In genomic region chr7:1941464-1942025, GRCh38 we compare ENCODE assay signal across 18 cellular contexts.
A peak's percentile ranks its signal among the peaks of the same experiment; 100 is the strongest.
DNase-seq lines count a peak whose midpoint lies in the region; ATAC-seq and TF ChIP-seq lines count a peak whose summit lies in the region.
"Had no signal": no experiment of that assay in that cellular context is flagged by ENCODE, and none has a peak within 500 bp of the region (broad histone marks: within the 10 kb centered on the region; RNA-seq: fewer than 3 reads in every experiment).

No MANE protein-coding gene starts in this region.

- no peak for DNase-seq in activated CD8-positive, alpha-beta T cell treated with anti-CD3 and anti-CD28 coated beads, Interleukin-2, amount 10 ng/mL, durations not matched to agents 7 days and 5 days
- no peak for DNase-seq in activated CD8-positive, alpha-beta T cell treated with anti-CD3 and anti-CD28 coated beads for 36 hours
- DNase-seq in left ventricle myocardium inferior, result peak; percentile 14
- DNase-seq in spleen, result peak; percentile 82
- DNase-seq in progenitor cell of endocrine pancreas (ENCODE audit: low spot score, unreplicated experiment), result no peak
- DNase-seq: activated CD4-positive, alpha-beta T cell treated with anti-CD3 and anti-CD28 coated beads, Interleukin-2, amount 50 U/mL, for 1 hour; NCI-H146; NCI-H510A treated with DMSO at 0.1 percent for 48 hours; occipital lobe; T-helper 9 cell; uterus had no signal

- TF ChIP-seq POLR2A in spleen (IDR thresholded peaks at IDR 0.05), result no peak

- intact Hi-C loops in activated CD8-positive, alpha-beta T cell treated with anti-CD3 and anti-CD28 coated beads for 36 hours (cut with micrococcal nuclease), result no loop called here
- intact Hi-C loops in left ventricle myocardium inferior (cut with micrococcal nuclease), result no loop called here
- intact Hi-C loops in spleen (cut with DNase I; ENCODE audit: low total_unique reads), result no loop called here

- H3K27me3 ChIP-seq in left ventricle myocardium inferior (ENCODE audit: low read depth), result no peaks in the 10 kb centered on the region
- H3K27me3 ChIP-seq in spleen (replicated peaks in 1 of 7), result no peaks in the 10 kb centered on the region
- H3K27me3 ChIP-seq: uterus had no signal

- WGBS in spleen, 5 donors, result 69 to 84% (median 79%) methylated on average over 20 to 25 of the region's 25 CpGs

- H3K36me3 Mint-ChIP-seq in activated CD8-positive, alpha-beta T cell treated with anti-CD3 and anti-CD28 coated beads, Interleukin-2, amount 10 ng/mL, durations not matched to agents 7 days and 5 days (ENCODE audit: low read depth), result peaks cover 21% of the 10 kb centered on the region
- peaks cover 5% of the 10 kb centered on the region for H3K36me3 Mint-ChIP-seq in activated CD8-positive, alpha-beta T cell treated with anti-CD3 and anti-CD28 coated beads for 36 hours (ENCODE audit: low read depth)
- peaks cover 3% of the 10 kb centered on the region for H3K36me3 Mint-ChIP-seq in IgD-negative memory B cell
- H3K36me3 Mint-ChIP-seq in progenitor cell of endocrine pancreas (ENCODE audit: insufficient read depth), result peaks cover 8% of the 10 kb centered on the region

- H3K9me3 ChIP-seq in left ventricle myocardium inferior (replicated peaks) (no peaks in the 10 kb centered on the region), spleen (no peaks in the 10 kb centered on the region)
- H3K9me3 ChIP-seq: uterus had no signal

- peaks cover 5% of the 10 kb centered on the region for H3K27me3 Mint-ChIP-seq in activated CD8-positive, alpha-beta T cell treated with anti-CD3 and anti-CD28 coated beads, Interleukin-2, amount 10 ng/mL, durations not matched to agents 7 days and 5 days (ENCODE audit: low read depth)
- no peaks in the 10 kb centered on the region for H3K27me3 Mint-ChIP-seq in activated CD8-positive, alpha-beta T cell treated with anti-CD3 and anti-CD28 coated beads for 36 hours
- no peaks in the 10 kb centered on the region for H3K27me3 Mint-ChIP-seq in IgD-negative memory B cell
- H3K27me3 Mint-ChIP-seq in progenitor cell of endocrine pancreas, result no peaks in the 10 kb centered on the region
- H3K27me3 Mint-ChIP-seq: stimulated activated naive CD8-positive, alpha-beta T cell treated with anti-CD3 and anti-CD28 coated beads, Interleukin-15, Interleukin-2, amounts not matched to agents 100 ng/mL and 50 ng/mL, for 24 hours had no signal

- CTCF ChIA-PET in activated CD8-positive, alpha-beta T cell treated with anti-CD3 and anti-CD28 coated beads, Interleukin-2, amount 10 ng/mL, durations not matched to agents 7 days and 5 days (lab: Charles Lee), result no interaction called here
- CTCF ChIA-PET in activated CD8-positive, alpha-beta T cell treated with anti-CD3 and anti-CD28 coated beads for 36 hours (lab: Charles Lee), result no interaction called here

- no peak overlapping the region for H3K4me3 ChIP-seq in left ventricle myocardium inferior
- no peak overlapping the region for H3K4me3 ChIP-seq in spleen
- H3K4me3 ChIP-seq: K562, lung, uterus had no signal

- peaks cover 1% of the 10 kb centered on the region for H3K36me3 ChIP-seq in left ventricle myocardium inferior
- peaks cover 0 to 20% (median 2%) of the 10 kb centered on the region in 6 donors for H3K36me3 ChIP-seq in spleen
- H3K36me3 ChIP-seq: uterus had no signal

- no peak for TF ChIP-seq CTCF in activated CD8-positive, alpha-beta T cell treated with anti-CD3 and anti-CD28 coated beads for 36 hours (IDR thresholded peaks at IDR 0.05)
- TF ChIP-seq CTCF in left ventricle myocardium inferior (IDR thresholded peaks at IDR 0.05; ENCODE audit: borderline replicate concordance) (no peak), spleen (IDR thresholded peaks at IDR 0.05 in 8 of 11, conservative IDR thresholded peaks at IDR 0.05 in 3 of 11) (no peak), progenitor cell of endocrine pancreas (IDR thresholded peaks at IDR 0.05; ENCODE audit: unreplicated experiment) (no peak)

- ATAC-seq in activated CD8-positive, alpha-beta T cell treated with anti-CD3 and anti-CD28 coated beads, Interleukin-2, amount 10 ng/mL, durations not matched to agents 7 days and 5 days, result no peak
- ATAC-seq in activated CD8-positive, alpha-beta T cell treated with anti-CD3 and anti-CD28 coated beads for 36 hours, result no peak
- ATAC-seq in HG03108 (IDR thresholded peaks at IDR 0.05; ENCODE audit: unreplicated experiment) (no peak), HG02973 (IDR thresholded peaks at IDR 0.05; ENCODE audit: unreplicated experiment) (no peak)
- ATAC-seq: K562 had no signal

- H3K27ac Mint-ChIP-seq in activated CD8-positive, alpha-beta T cell treated with anti-CD3 and anti-CD28 coated beads, Interleukin-2, amount 10 ng/mL, durations not matched to agents 7 days and 5 days, result peak overlapping the region; percentile 99
- H3K27ac Mint-ChIP-seq in activated CD8-positive, alpha-beta T cell treated with anti-CD3 and anti-CD28 coated beads for 36 hours, result no peak overlapping the region
- H3K27ac Mint-ChIP-seq in IgD-negative memory B cell (peak overlapping the region; percentile 95 to 99 (median 97)), progenitor cell of endocrine pancreas (no peak overlapping the region)

- peaks cover 39% of the 10 kb centered on the region for H3K4me1 ChIP-seq in left ventricle myocardium inferior
- peaks cover 14 to 94% (median 58%) of the 10 kb centered on the region in 6 donors for H3K4me1 ChIP-seq in spleen
- H3K4me1 ChIP-seq: uterus had no signal

- H3K27ac ChIP-seq in left ventricle myocardium inferior (replicated peaks), result no peak overlapping the region
- peak overlapping the region in 3 of 8 donors; percentile 88 to 97 (median 88) for H3K27ac ChIP-seq in spleen
- H3K27ac ChIP-seq: uterus had no signal

- H3K4me3 Mint-ChIP-seq in activated CD8-positive, alpha-beta T cell treated with anti-CD3 and anti-CD28 coated beads, Interleukin-2, amount 10 ng/mL, durations not matched to agents 7 days and 5 days, result no peak overlapping the region
- H3K4me3 Mint-ChIP-seq in activated CD8-positive, alpha-beta T cell treated with anti-CD3 and anti-CD28 coated beads for 36 hours, result no peak overlapping the region
- H3K4me3 Mint-ChIP-seq in IgD-negative memory B cell (peak overlapping the region in 2 of 4 donors; percentile 54 to 94), progenitor cell of endocrine pancreas (ENCODE audit: low read depth) (no peak overlapping the region)
- H3K4me3 Mint-ChIP-seq: brain; stimulated activated naive CD8-positive, alpha-beta T cell treated with anti-CD3 and anti-CD28 coated beads, Interleukin-15, Interleukin-2, amounts not matched to agents 100 ng/mL and 50 ng/mL, for 24 hours had no signal

- POLR2A ChIA-PET in activated CD8-positive, alpha-beta T cell treated with anti-CD3 and anti-CD28 coated beads, Interleukin-2, amount 10 ng/mL, durations not matched to agents 7 days and 5 days (lab: Charles Lee), result no interaction called here
- POLR2A ChIA-PET in activated CD8-positive, alpha-beta T cell treated with anti-CD3 and anti-CD28 coated beads for 36 hours (lab: Charles Lee), result interaction anchor here (1.8 kb wide), 1 partner anchor 12 kb away, joined by 3 read pairs; no protein-coding TSS in a partner anchor

- no peaks in the 10 kb centered on the region for H3K9me3 Mint-ChIP-seq in activated CD8-positive, alpha-beta T cell treated with anti-CD3 and anti-CD28 coated beads, Interleukin-2, amount 10 ng/mL, durations not matched to agents 7 days and 5 days (ENCODE audit: insufficient read depth)
- H3K9me3 Mint-ChIP-seq in activated CD8-positive, alpha-beta T cell treated with anti-CD3 and anti-CD28 coated beads for 36 hours, result no peaks in the 10 kb centered on the region
- H3K9me3 Mint-ChIP-seq in IgD-negative memory B cell, result no peaks in the 10 kb centered on the region
- peaks cover 4% of the 10 kb centered on the region for H3K9me3 Mint-ChIP-seq in progenitor cell of endocrine pancreas (ENCODE audit: low read depth)
- H3K9me3 Mint-ChIP-seq: stimulated activated naive CD8-positive, alpha-beta T cell treated with anti-CD3 and anti-CD28 coated beads, Interleukin-15, Interleukin-2, amounts not matched to agents 100 ng/mL and 50 ng/mL, for 24 hours had no signal

- peaks cover 74% of the 10 kb centered on the region for H3K4me1 Mint-ChIP-seq in activated CD8-positive, alpha-beta T cell treated with anti-CD3 and anti-CD28 coated beads, Interleukin-2, amount 10 ng/mL, durations not matched to agents 7 days and 5 days (ENCODE audit: low read depth)
- H3K4me1 Mint-ChIP-seq in activated CD8-positive, alpha-beta T cell treated with anti-CD3 and anti-CD28 coated beads for 36 hours (ENCODE audit: low read depth), result peaks cover 57% of the 10 kb centered on the region
- H3K4me1 Mint-ChIP-seq in IgD-negative memory B cell (peaks cover 8 to 22% (median 18%) of the 10 kb centered on the region in 3 donors), progenitor cell of endocrine pancreas (ENCODE audit: low read depth) (peaks cover 8% of the 10 kb centered on the region)

Comparison
In these comparisons a context has a peak if more than half of its experiments do, and no peak if none do; other contexts are left out.
1. H3K27ac Mint-ChIP-seq: peak in activated CD8-positive, alpha-beta T cell treated with anti-CD3 and anti-CD28 coated beads, Interleukin-2, amount 10 ng/mL, durations not matched to agents 7 days and 5 days (single experiment) and IgD-negative memory B cell (3 of 3); none in activated CD8-positive, alpha-beta T cell treated with anti-CD3 and anti-CD28 coated beads for 36 hours (single experiment) and progenitor cell of endocrine pancreas (single experiment).
2. DNase-seq: peak in left ventricle myocardium inferior (single experiment) and spleen (single experiment); none in activated CD8-positive, alpha-beta T cell treated with anti-CD3 and anti-CD28 coated beads, Interleukin-2, amount 10 ng/mL, durations not matched to agents 7 days and 5 days (single experiment), activated CD8-positive, alpha-beta T cell treated with anti-CD3 and anti-CD28 coated beads for 36 hours (single experiment) and progenitor cell of endocrine pancreas (single experiment).